In genomic region chr17:29566473-29567361, GRCh38 we compare ENCODE assay signal across 1 cellular context.
TF ChIP-seq lines count a peak whose summit lies in the region.

ABHD15 (minus strand) TSS chr17:29567037; CDS start chr17:29566966, 71 bp downstream.

TF ChIP-seq in HEK293, 187 proteins besides CTCF, POLR2A, EP300 and RAD21 (continued from another document):
- TF ChIP-seq ATF2 (tag by site-specific recombination; IDR thresholded peaks at IDR 0.05; ENCODE audit: low read depth) (no peak), MEIS1 (CRISPR knock-in tag; IDR thresholded peaks at IDR 0.05; ENCODE audit: borderline replicate concordance) (no peak), ZNF311 (tag by site-specific recombination; IDR thresholded peaks at IDR 0.05; ENCODE audit: borderline replicate concordance) (no peak), SCRT1 (tag by site-specific recombination; IDR thresholded peaks at IDR 0.05; ENCODE audit: borderline replicate concordance) (peak; percentile 90), ZNF157 (tag by site-specific recombination; IDR thresholded peaks at IDR 0.05) (no peak), ZNF2 (tag by site-specific recombination; IDR thresholded peaks at IDR 0.05) (peak; percentile 34; the same call in 1 of the 2 replicates), SP3 (tag by site-specific recombination; IDR thresholded peaks at IDR 0.05) (no peak), OVOL3 (tag by site-specific recombination; IDR thresholded peaks at IDR 0.05) (no peak), ZFP69B (tag by site-specific recombination; IDR thresholded peaks at IDR 0.05) (no peak), ZNF473 (tag by site-specific recombination; IDR thresholded peaks at IDR 0.05) (no peak), GLIS1 (tag by site-specific recombination; IDR thresholded peaks at IDR 0.05) (peak; percentile 69), ZNF707 (tag by site-specific recombination; IDR thresholded peaks at IDR 0.05) (no peak), ZNF239 (tag by site-specific recombination; IDR thresholded peaks at IDR 0.05) (no peak), ZNF513 (tag by site-specific recombination; IDR thresholded peaks at IDR 0.05) (no peak), BCL11B (tag by site-specific recombination; IDR thresholded peaks at IDR 0.05; ENCODE audit: low read depth) (no peak), GFI1B (tag by site-specific recombination; IDR thresholded peaks at IDR 0.05) (no peak), ZNF776 (tag by site-specific recombination; IDR thresholded peaks at IDR 0.05; ENCODE audit: borderline replicate concordance) (no peak), KLF8 (tag by site-specific recombination; IDR thresholded peaks at IDR 0.05) (0 out of 2 replicates have a peak, but pooled peaks have one; percentile 33), PRDM2 (tag by site-specific recombination; IDR thresholded peaks at IDR 0.05; ENCODE audit: borderline replicate concordance) (no peak), ZBTB11 (tag by site-specific recombination; conservative IDR thresholded peaks at IDR 0.05; ENCODE audit: low read depth) (peak; percentile 43), ZNF146 (tag by site-specific recombination; IDR thresholded peaks at IDR 0.05) (no peak), ZNF585B (tag by site-specific recombination; IDR thresholded peaks at IDR 0.05) (no peak), ZNF19 (tag by site-specific recombination; IDR thresholded peaks at IDR 0.05; ENCODE audit: low read depth) (no peak)
